10 cellular contexts compared by ENCODE assay signal in the genomic region with DNA sequence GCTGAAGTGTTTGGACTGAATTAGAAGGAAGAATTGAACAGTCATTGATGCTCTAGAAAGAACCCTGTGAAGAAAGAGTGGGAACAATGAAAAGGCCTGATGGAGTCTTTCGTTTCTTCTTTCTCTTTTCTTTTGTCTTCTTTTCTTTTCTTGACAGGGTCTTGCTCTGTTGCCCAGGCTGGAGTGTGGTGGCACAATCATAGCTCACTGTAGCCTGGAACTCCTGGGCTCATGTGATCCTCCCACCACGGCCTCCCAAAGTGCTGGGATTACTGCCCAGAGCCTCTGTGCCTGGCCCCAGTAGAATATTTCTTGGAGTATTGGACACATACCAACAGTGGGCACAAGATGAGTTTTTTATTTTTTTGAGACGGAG. TPM values are rescaled to one million over a fixed set of nuclear protein-coding genes. Genes with fewer than 3 reads are reported as not detected.
DNase-seq lines count a peak whose midpoint lies in the region; ATAC-seq and TF ChIP-seq lines count a peak whose summit lies in the region.
"Had no signal": no experiment of that assay in that cellular context is flagged by ENCODE, and none has a peak within 500 bp of the region (broad histone marks: within the 10 kb centered on the region; RNA-seq: fewer than 3 reads in every experiment).

No MANE protein-coding gene starts in this region.

- peak overlapping the region; percentile 89 for H3K4me3 Mint-ChIP-seq in activated naive CD8-positive, alpha-beta T cell treated with anti-CD3 and anti-CD28 coated beads, Interleukin-2, amount 50 U/mL, for 24 hours

- H2BK120ac ChIP-seq in mesenchymal stem cell (ENCODE audit: low read depth, low read length): no peak overlapping the region

- H3K27me3 ChIP-seq in BLaER1 (no peaks in the 10 kb centered on the region), HL-60 (ENCODE audit: insufficient read depth, poor library complexity, severe bottlenecking) (no peaks in the 10 kb centered on the region), mesenchymal stem cell (ENCODE audit: control insufficient read depth in 1 of 2, insufficient read depth in 1 of 2, low read length in 2 of 2) (no peaks in the 10 kb centered on the region)

- no peak overlapping the region for H4K91ac ChIP-seq in mesenchymal stem cell (ENCODE audit: low read length)

- H3K9me3 ChIP-seq in BLaER1 (no peaks in the 10 kb centered on the region), mesenchymal stem cell (ENCODE audit: control insufficient read depth, low read length) (no peaks in the 10 kb centered on the region)
- H3K9me3 ChIP-seq: prostate gland had no signal

- no peak for ATAC-seq in activated naive CD8-positive, alpha-beta T cell treated with anti-CD3 and anti-CD28 coated beads, Interleukin-2, amount 50 U/mL, for 24 hours
- ATAC-seq in left colon: no peak
- no peak for ATAC-seq in HG02870 (IDR thresholded peaks at IDR 0.05; ENCODE audit: unreplicated experiment)

- H3K27ac ChIP-seq in BLaER1: peak overlapping the region; percentile 100
- H3K27ac ChIP-seq in HL-60 (replicated peaks): peak overlapping the region; percentile 100
- H3K27ac ChIP-seq in mesenchymal stem cell (ENCODE audit: low read length, poor library complexity, severe bottlenecking): no peak overlapping the region
- H3K27ac ChIP-seq: prostate gland had no signal

- H4K8ac ChIP-seq in mesenchymal stem cell (ENCODE audit: low read length): no peak overlapping the region

- H2BK5ac ChIP-seq in mesenchymal stem cell (ENCODE audit: low read depth, low read length, poor library complexity, severe bottlenecking): no peak overlapping the region

- H2BK12ac ChIP-seq in mesenchymal stem cell (ENCODE audit: low read length in 2 of 2): no peak overlapping the region

- no peak for TF ChIP-seq CTCF in HL-60 (IDR thresholded peaks at IDR 0.05; ENCODE audit: insufficient read depth, low read length)

- no peaks in the 10 kb centered on the region for H3K27me3 Mint-ChIP-seq in activated naive CD8-positive, alpha-beta T cell treated with anti-CD3 and anti-CD28 coated beads, Interleukin-2, amount 50 U/mL, for 24 hours

- H3K23ac ChIP-seq in mesenchymal stem cell (ENCODE audit: low read length in 2 of 2): no peak overlapping the region

- H3K79me1 ChIP-seq in mesenchymal stem cell (replicated peaks; ENCODE audit: low read length, poor library complexity, severe bottlenecking): peaks cover 13% of the 10 kb centered on the region

- WGBS in mesenchymal stem cell: 89% methylated on average over 3 of the region's 3 CpGs

- intact Hi-C loops in left colon (cut with DNase I, micrococcal nuclease): loop anchor here in 1 of 2 donors (10.0 kb wide), 1 partner anchor 171 kb away; the partner anchor contains the start of gene FTH1

- H3K4me1 Mint-ChIP-seq in activated naive CD8-positive, alpha-beta T cell treated with anti-CD3 and anti-CD28 coated beads, Interleukin-2, amount 50 U/mL, for 24 hours: peaks cover 56% of the 10 kb centered on the region

- H3K36me3 Mint-ChIP-seq in activated naive CD8-positive, alpha-beta T cell treated with anti-CD3 and anti-CD28 coated beads, Interleukin-2, amount 50 U/mL, for 24 hours (ENCODE audit: low read depth): peaks cover 68% of the 10 kb centered on the region

- no peak overlapping the region for H3K4ac ChIP-seq in mesenchymal stem cell (ENCODE audit: low read depth in 1 of 2, low read length in 2 of 2)

- peaks cover 62% of the 10 kb centered on the region for H3K36me3 ChIP-seq in BLaER1
- H3K36me3 ChIP-seq in mesenchymal stem cell (ENCODE audit: control insufficient read depth in 1 of 2, insufficient read depth in 2 of 2, low read depth in 1 of 2, low read length in 2 of 2): peaks cover 28 to 36% of the 10 kb centered on the region in 2 experiments

- H4K20me1 ChIP-seq in BLaER1: peaks cover 40% of the 10 kb centered on the region

- no peak overlapping the region for H2BK15ac ChIP-seq in mesenchymal stem cell (ENCODE audit: low read depth, poor library complexity, severe bottlenecking)

- H2AFZ ChIP-seq in mesenchymal stem cell (ENCODE audit: low read depth, low read length): no peak overlapping the region

- H3K9ac ChIP-seq in BLaER1 (peak overlapping the region; percentile 100), mesenchymal stem cell (ENCODE audit: low read length) (peak overlapping the region; percentile 99)

- H3K9me3 Mint-ChIP-seq in activated naive CD8-positive, alpha-beta T cell treated with anti-CD3 and anti-CD28 coated beads, Interleukin-2, amount 50 U/mL, for 24 hours: no peaks in the 10 kb centered on the region

- no peak overlapping the region for H3K14ac ChIP-seq in mesenchymal stem cell (ENCODE audit: low read length in 2 of 2)

- H2AK5ac ChIP-seq in mesenchymal stem cell (ENCODE audit: low read length, severe bottlenecking): no peak overlapping the region

- H3K4me3 ChIP-seq in BLaER1: peak overlapping the region; percentile 87
- peak overlapping the region; percentile 78 for H3K4me3 ChIP-seq in HL-60 (replicated peaks; ENCODE audit: insufficient read depth, low read length)
- H3K4me3 ChIP-seq in mesenchymal stem cell (ENCODE audit: insufficient read depth in 1 of 2, low read depth in 1 of 2, low read length in 2 of 2): peak overlapping the region in 1 of 2 experiments; percentile 93

- peak overlapping the region; percentile 86 for H3K4me2 ChIP-seq in BLaER1
- H3K4me2 ChIP-seq in mesenchymal stem cell (ENCODE audit: low read length, poor library complexity, severe bottlenecking): peak overlapping the region; percentile 82

- H3K4me1 ChIP-seq in BLaER1: peaks cover 55% of the 10 kb centered on the region
- H3K4me1 ChIP-seq in mesenchymal stem cell (ENCODE audit: control insufficient read depth, insufficient read depth, low read depth, low read length): peaks cover 10% of the 10 kb centered on the region

- no peak overlapping the region for H3K18ac ChIP-seq in mesenchymal stem cell (ENCODE audit: low read depth in 1 of 2, low read length in 2 of 2)

- H3K27ac Mint-ChIP-seq in activated naive CD8-positive, alpha-beta T cell treated with anti-CD3 and anti-CD28 coated beads, Interleukin-2, amount 50 U/mL, for 24 hours: peak overlapping the region; percentile 100

- DNase-seq in HL-60 (ENCODE audit: low read depth in 1 of 2, low spot score in 1 of 2) (no peak), mesenchymal stem cell (no peak), NOMO-1 treated with dmso at 0.1 percent for 144 hours (lab: John Stamatoyannopoulos, UW; ENCODE audit: unreplicated experiment) (no peak), left colon (no peak), kidney tubule cell (ENCODE audit: low spot score) (no peak)
- DNase-seq in activated naive CD8-positive, alpha-beta T cell treated with anti-CD3 and anti-CD28 coated beads, Interleukin-2, amount 50 U/mL, for 24 hours: no peak
- DNase-seq: NCI-H187 had no signal

RNA-seq across cellular contexts. Expression of gene FEN1, which starts 1.1 kb away (rescaled TPM):
- polyA plus RNA-seq in mesenchymal stem cell (2013, experiment 1 of 2): 10.6 TPM
- polyA plus RNA-seq in mesenchymal stem cell (2013, experiment 2 of 2): 10.7 TPM
- total RNA-seq in left colon: 10 to 100 TPM in 1 of 2 donors, 1 to 10 TPM in 1; 7.7 to 13.3 TPM

RNA-seq across cellular contexts. Expression of gene TMEM258, which starts 1.4 kb away (rescaled TPM):
- 175 TPM for polyA plus RNA-seq in mesenchymal stem cell (2013, experiment 1 of 2)
- polyA plus RNA-seq in mesenchymal stem cell (2013, experiment 2 of 2): 180 TPM
- total RNA-seq in left colon: 10 to 100 TPM; 87.3 to 91.8 TPM

RNA-seq across cellular contexts. Expression of gene FADS1, which starts 23.0 kb away (rescaled TPM):
- 262 TPM for polyA plus RNA-seq in mesenchymal stem cell (2013, experiment 1 of 2)
- 260 TPM for polyA plus RNA-seq in mesenchymal stem cell (2013, experiment 2 of 2)
- total RNA-seq in left colon: 1 to 10 TPM; 3.2 to 5.1 TPM

RNA-seq across cellular contexts. Expression of gene FADS2, which starts 34.3 kb away (rescaled TPM):
- polyA plus RNA-seq in mesenchymal stem cell (2013, experiment 1 of 2): 1,185 TPM
- 1,187 TPM for polyA plus RNA-seq in mesenchymal stem cell (2013, experiment 2 of 2)
- 1 to 10 TPM; 3.1 to 5.6 TPM for total RNA-seq in left colon

RNA-seq across cellular contexts. Expression of gene MYRF, which starts 41.4 kb away (rescaled TPM):
- polyA plus RNA-seq in mesenchymal stem cell (2013, experiment 1 of 2): 21.9 TPM
- 19.4 TPM for polyA plus RNA-seq in mesenchymal stem cell (2013, experiment 2 of 2)
- total RNA-seq in left colon: 10 to 100 TPM in 1 of 2 donors, 1 to 10 TPM in 1; 4.6 to 15.6 TPM
